In genomic region chr1:81050390-81050789, GRCh38 we compare ENCODE assay signal across 32 cellular contexts.
A peak's percentile ranks its signal among the peaks of the same experiment; 100 is the strongest.
DNase-seq lines count a peak whose midpoint lies in the region; ATAC-seq, FAIRE-seq and TF ChIP-seq lines count a peak whose summit lies in the region.
"Had no signal": no experiment of that assay in that cellular context is flagged by ENCODE, and none has a peak within 500 bp of the region (broad histone marks: within the 10 kb centered on the region; RNA-seq: fewer than 3 reads in every experiment).

No MANE protein-coding gene starts in this region.

- H3K27me3 ChIP-seq in left ventricle myocardium inferior (ENCODE audit: low read depth), result no peaks in the 10 kb centered on the region
- H3K27me3 ChIP-seq: BE2C; BLaER1; BLaER1 treated with 17β-estradiol and CSF1 and Interleukin-3, amounts not matched to agents 10 nM and 100 nM had no signal

- H3K4me1 ChIP-seq in left ventricle myocardium inferior, result no peaks in the 10 kb centered on the region
- H3K4me1 ChIP-seq: A549; BE2C; BLaER1; BLaER1 treated with 17β-estradiol and CSF1 and Interleukin-3, amounts not matched to agents 10 nM and 100 nM; Caco-2 had no signal

- intact Hi-C loops in left ventricle myocardium inferior (cut with micrococcal nuclease), result no loop called here

- ATAC-seq in HG02678 (IDR thresholded peaks at IDR 0.05; ENCODE audit: unreplicated experiment), result no peak
- ATAC-seq: A549; CD8-positive, alpha-beta T cell had no signal

- POLR2A ChIA-PET in HEK293T (lab: Yijun Ruan, JAX), result no interaction called here

- H3K4me3 ChIP-seq in left ventricle myocardium inferior, result no peak overlapping the region
- H3K4me3 ChIP-seq: A549; BLaER1; BLaER1 treated with 17β-estradiol and CSF1 and Interleukin-3, amounts not matched to agents 10 nM and 100 nM had no signal

- TF ChIP-seq CTCF in D721Med (IDR thresholded peaks at IDR 0.05; ENCODE audit: insufficient read depth, missing control alignments) (no peak), left ventricle myocardium inferior (IDR thresholded peaks at IDR 0.05; ENCODE audit: borderline replicate concordance) (no peak)

- CTCF ChIA-PET in HEK293T (lab: Yijun Ruan, JAX), result interaction anchor here (0.7 kb wide), 1 partner anchor 17 kb away, joined by 3 read pairs; no protein-coding TSS in a partner anchor

- no peaks in the 10 kb centered on the region for H3K36me3 ChIP-seq in left ventricle myocardium inferior
- H3K36me3 ChIP-seq: BE2C; BLaER1; BLaER1 treated with 17β-estradiol and CSF1 and Interleukin-3, amounts not matched to agents 10 nM and 100 nM had no signal

- peak; percentile 6 for FAIRE-seq in D721Med (lab: Jason Lieb, UNC)
- FAIRE-seq: A204.1, A549 had no signal

- no peak for DNase-seq in D721Med (ENCODE audit: insufficient read length, low spot score)
- no peak for DNase-seq in HEK293T (ENCODE audit: extremely low spot score)
- DNase-seq in NCI-H446 treated with DMSO at 0.1 percent for 48 hours (lab: John Stamatoyannopoulos, UW), result peak; percentile 24
- DNase-seq in NCI-H69 (lab: John Stamatoyannopoulos, UW), result no peak
- no peak for DNase-seq in left ventricle myocardium inferior
- DNase-seq: 8988T; ACHN; AML-193; BE2C; C1 segment of cervical spinal cord; Caco-2; Calu3; CD4-positive, alpha-beta memory T cell; CD4-positive, alpha-beta T cell; CD4-positive, CD25-positive, alpha-beta regulatory T cell; CD8-positive, alpha-beta memory T cell; CD8-positive, alpha-beta T cell; COR-L47; DMS 273 treated with DMSO at 0.1 percent for 48 hours; DMS153; DMS53; DMS79; DMS79 treated with DMSO at 0.1 percent for 48 hours; DND-41; EL had no signal

- H3K9me3 ChIP-seq in left ventricle myocardium inferior (replicated peaks), result no peaks in the 10 kb centered on the region
- H3K9me3 ChIP-seq: A549; BE2C; BLaER1; BLaER1 treated with 17β-estradiol and CSF1 and Interleukin-3, amounts not matched to agents 10 nM and 100 nM; Caco-2 had no signal

- H3K27ac ChIP-seq in left ventricle myocardium inferior (replicated peaks), result no peak overlapping the region
- H3K27ac ChIP-seq: 22Rv1; A549; BLaER1; BLaER1 treated with 17β-estradiol and CSF1 and Interleukin-3, amounts not matched to agents 10 nM and 100 nM; C4-2B had no signal

TF ChIP-seq in HEK293T, 16 proteins besides CTCF, POLR2A, EP300 and RAD21:
- TF ChIP-seq PKNOX1 (IDR thresholded peaks at IDR 0.05) (peak; percentile 92), ZNF384 (IDR thresholded peaks at IDR 0.05) (0 out of 2 replicates have a peak, but pooled peaks have one; percentile 22), FOXA1 (IDR thresholded peaks at IDR 0.05) (no peak)
